ENCODE assay signal across 16 cellular contexts in genomic region chr14:33842299-33842698, GRCh38.
DNase-seq lines count a peak whose midpoint lies in the region; ATAC-seq lines count a peak whose summit lies in the region.
"Had no signal": no experiment of that assay in that cellular context is flagged by ENCODE, and none has a peak within 500 bp of the region (broad histone marks: within the 10 kb centered on the region; RNA-seq: fewer than 3 reads in every experiment).

No MANE protein-coding gene starts in this region.

- H3K9me3 Mint-ChIP-seq in activated T-helper 17 cell treated with anti-CD3 and anti-CD28 coated beads, Interleukin-2, amount 50 U/mL, for 72 hours: no peaks in the 10 kb centered on the region
- H3K9me3 Mint-ChIP-seq: activated naive CD8-positive, alpha-beta T cell treated with anti-CD3 and anti-CD28 coated beads, Interleukin-2, amount 10 ng/mL, durations not matched to agents 7 days and 5 days had no signal

- H3K4me3 Mint-ChIP-seq in activated T-helper 17 cell treated with anti-CD3 and anti-CD28 coated beads, Interleukin-2, amount 50 U/mL, for 72 hours: no peak overlapping the region
- H3K4me3 Mint-ChIP-seq: activated naive CD8-positive, alpha-beta T cell treated with anti-CD3 and anti-CD28 coated beads, Interleukin-2, amount 10 ng/mL, durations not matched to agents 7 days and 5 days had no signal

- no peak overlapping the region for H2BK15ac ChIP-seq in mesenchymal stem cell (ENCODE audit: low read depth, poor library complexity, severe bottlenecking)

- H3K14ac ChIP-seq in mesenchymal stem cell (ENCODE audit: low read length in 2 of 2): no peak overlapping the region

- H3K4ac ChIP-seq in mesenchymal stem cell (ENCODE audit: low read depth in 1 of 2, low read length in 2 of 2): no peak overlapping the region

- no peaks in the 10 kb centered on the region for H3K79me1 ChIP-seq in mesenchymal stem cell (replicated peaks; ENCODE audit: low read length, poor library complexity, severe bottlenecking)

- H3K23ac ChIP-seq in mesenchymal stem cell (ENCODE audit: low read length in 2 of 2): no peak overlapping the region

- no peak overlapping the region for H2BK5ac ChIP-seq in mesenchymal stem cell (ENCODE audit: low read depth, low read length, poor library complexity, severe bottlenecking)

- H3K18ac ChIP-seq in mesenchymal stem cell (ENCODE audit: low read depth in 1 of 2, low read length in 2 of 2): no peak overlapping the region

- no peak overlapping the region for H3K27ac Mint-ChIP-seq in activated T-helper 17 cell treated with anti-CD3 and anti-CD28 coated beads, Interleukin-2, amount 50 U/mL, for 72 hours
- H3K27ac Mint-ChIP-seq: activated naive CD8-positive, alpha-beta T cell treated with anti-CD3 and anti-CD28 coated beads, Interleukin-2, amount 10 ng/mL, durations not matched to agents 7 days and 5 days had no signal

- H3K27ac ChIP-seq in mesenchymal stem cell (ENCODE audit: low read length, poor library complexity, severe bottlenecking): no peak overlapping the region
- H3K27ac ChIP-seq: thyroid gland had no signal

- no peak overlapping the region for H3K4me2 ChIP-seq in mesenchymal stem cell (ENCODE audit: low read length, poor library complexity, severe bottlenecking)

- no peak overlapping the region for H3K4me3 ChIP-seq in mesenchymal stem cell (ENCODE audit: insufficient read depth in 1 of 2, low read depth in 1 of 2, low read length in 2 of 2)
- H3K4me3 ChIP-seq: thyroid gland had no signal

- no peak overlapping the region for H2AFZ ChIP-seq in mesenchymal stem cell (ENCODE audit: low read depth, low read length)

- H2BK120ac ChIP-seq in mesenchymal stem cell (ENCODE audit: low read depth, low read length): no peak overlapping the region

- DNase-seq in DMS153 treated with DMSO at 0.1 percent for 48 hours (lab: John Stamatoyannopoulos, UW; ENCODE audit: unreplicated experiment): peak; percentile 60
- DNase-seq in M059J (ENCODE audit: low read depth): peak; percentile 58
- peak; percentile 17 for DNase-seq in mesenchymal stem cell
- DNase-seq in NCI-H146 (lab: John Stamatoyannopoulos, UW): no peak
- no peak for DNase-seq in activated CD4-positive, alpha-beta T cell treated with anti-CD3 and anti-CD28 coated beads, Interleukin-2, amount 50 U/mL, for 48 hours
- DNase-seq: activated naive CD8-positive, alpha-beta T cell treated with anti-CD3 and anti-CD28 coated beads, Interleukin-2, amount 10 ng/mL, durations not matched to agents 7 days and 5 days; central memory CD4-positive, alpha-beta T cell; effector CD4-positive, alpha-beta T cell; NCI-H2227 treated with DMSO at 0.1 percent for 48 hours; stimulated activated CD4-positive, alpha-beta T cell treated with anti-CD3 and anti-CD28 coated beads, Interleukin-4, amount 100 ng/mL, for 1 hour; stimulated activated CD8-positive, alpha-beta memory T cell treated with anti-CD3 and anti-CD28 coated beads, Interleukin-4, amount 100 ng/mL, for 48 hours; thyroid gland had no signal

- H2AK5ac ChIP-seq in mesenchymal stem cell (ENCODE audit: low read length, severe bottlenecking): no peak overlapping the region

- H2BK12ac ChIP-seq in mesenchymal stem cell (ENCODE audit: low read length in 2 of 2): no peak overlapping the region

- H3K36me3 ChIP-seq in mesenchymal stem cell (ENCODE audit: control insufficient read depth in 1 of 2, insufficient read depth in 2 of 2, low read depth in 1 of 2, low read length in 2 of 2): no peaks in the 10 kb centered on the region
- H3K36me3 ChIP-seq: thyroid gland had no signal

- H3K27me3 Mint-ChIP-seq in activated T-helper 17 cell treated with anti-CD3 and anti-CD28 coated beads, Interleukin-2, amount 50 U/mL, for 72 hours: no peaks in the 10 kb centered on the region

- ATAC-seq in activated T-helper 17 cell treated with anti-CD3 and anti-CD28 coated beads, Interleukin-2, amount 50 U/mL, for 72 hours (replicated peaks): peak; percentile 67
- ATAC-seq in GM18517 (IDR thresholded peaks at IDR 0.05; ENCODE audit: unreplicated experiment): no peak
- ATAC-seq: left lobe of liver, SK-N-SH treated with all-trans-retinoic acid at 6 μM for 48 hours had no signal

- 100% methylated on average over 1 of the region's 1 CpG for WGBS in mesenchymal stem cell

- no peak overlapping the region for H4K91ac ChIP-seq in mesenchymal stem cell (ENCODE audit: low read length)

- H3K27me3 ChIP-seq in mesenchymal stem cell (ENCODE audit: control insufficient read depth in 1 of 2, insufficient read depth in 1 of 2, low read length in 2 of 2): peaks cover 21 to 48% of the 10 kb centered on the region in 2 experiments
- H3K27me3 ChIP-seq: thyroid gland had no signal

- H3K36me3 Mint-ChIP-seq in activated T-helper 17 cell treated with anti-CD3 and anti-CD28 coated beads, Interleukin-2, amount 50 U/mL, for 72 hours (ENCODE audit: low read depth): no peaks in the 10 kb centered on the region
- H3K36me3 Mint-ChIP-seq: activated naive CD8-positive, alpha-beta T cell treated with anti-CD3 and anti-CD28 coated beads, Interleukin-2, amount 10 ng/mL, durations not matched to agents 7 days and 5 days had no signal

- no peaks in the 10 kb centered on the region for H3K4me1 ChIP-seq in mesenchymal stem cell (ENCODE audit: control insufficient read depth, insufficient read depth, low read depth, low read length)
- H3K4me1 ChIP-seq: thyroid gland had no signal

- peaks cover 10% of the 10 kb centered on the region for H3K4me1 Mint-ChIP-seq in activated T-helper 17 cell treated with anti-CD3 and anti-CD28 coated beads, Interleukin-2, amount 50 U/mL, for 72 hours

- H3K9ac ChIP-seq in mesenchymal stem cell (ENCODE audit: low read length): no peak overlapping the region

- no peaks in the 10 kb centered on the region for H3K9me3 ChIP-seq in mesenchymal stem cell (ENCODE audit: control insufficient read depth, low read length)
- H3K9me3 ChIP-seq: thyroid gland had no signal

- H4K8ac ChIP-seq in mesenchymal stem cell (ENCODE audit: low read length): no peak overlapping the region

Comparison
In these comparisons a context has a peak if more than half of its experiments do, and no peak if none do; other contexts are left out.
1. DNase-seq: peak in DMS153 treated with DMSO at 0.1 percent for 48 hours (single experiment), M059J (single experiment) and mesenchymal stem cell (single experiment); none in NCI-H146 (single experiment) and activated CD4-positive, alpha-beta T cell treated with anti-CD3 and anti-CD28 coated beads, Interleukin-2, amount 50 U/mL, for 48 hours (0 of 2).